In the genomic region with DNA sequence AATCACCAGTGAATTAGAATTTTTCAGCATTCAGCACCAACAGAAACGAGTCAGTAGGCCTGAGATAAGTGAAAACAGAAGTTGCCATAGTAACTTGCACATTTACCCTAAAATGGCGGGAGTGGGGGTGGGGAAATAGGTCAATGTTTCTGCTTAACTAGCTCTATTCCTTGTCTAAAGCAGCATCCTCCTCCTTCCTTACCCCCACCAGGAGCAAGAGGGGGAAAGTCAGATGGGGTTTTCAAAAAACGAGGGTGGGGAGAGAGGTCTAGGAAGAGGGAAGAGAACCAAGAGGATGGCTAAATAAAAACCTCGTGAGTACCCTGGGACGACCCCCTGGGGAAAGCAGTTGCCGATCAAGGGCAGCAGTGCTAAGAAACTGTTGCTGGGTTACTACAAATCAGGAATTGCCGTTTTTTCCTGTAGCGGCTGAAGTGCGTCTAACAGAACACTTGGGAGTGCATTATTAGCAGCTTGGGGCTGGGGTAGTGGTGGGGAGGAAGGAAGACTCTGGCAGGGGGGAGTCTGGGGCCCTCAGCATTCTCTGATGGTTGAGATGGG, we compare ENCODE assay signal across 11 cellular contexts. TPM values are rescaled to one million over a fixed set of nuclear protein-coding genes. Genes with fewer than 3 reads are reported as not detected.
DNase-seq lines count a peak whose midpoint lies in the region; ATAC-seq, FAIRE-seq and TF ChIP-seq lines count a peak whose summit lies in the region.
"Had no signal": no experiment of that assay in that cellular context is flagged by ENCODE, and none has a peak within 500 bp of the region (broad histone marks: within the 10 kb centered on the region; RNA-seq: fewer than 3 reads in every experiment).

No MANE protein-coding gene starts in this region.

- 29% methylated on average over 9 of the region's 9 CpGs; no CpG with 5 or more reads in 1 of the 2 experiments for WGBS in H1 (ENCODE audit: extremely low coverage in 1 of 2, insufficient coverage in 1 of 2, insufficient read length in 1 of 2, insufficient replicate concordance in 2 of 2, low coverage in 1 of 2, low lambda C conversion rate in 2 of 2, missing lambda C conversion rate in 1 of 2), 2 experiments
- WGBS in neuronal stem cell (ENCODE audit: extremely low coverage in 2 of 2, insufficient read length in 2 of 2, insufficient replicate concordance in 1 of 2), 2 donors: no CpG with 5 or more reads among the region's 9 CpGs

- peak; percentile 88 for FAIRE-seq in H1 (lab: Jason Lieb, UNC)
- FAIRE-seq: endothelial cell of umbilical vein had no signal

- peaks cover 8% of the 10 kb centered on the region for H3K79me1 ChIP-seq in H1 (ENCODE audit: low read depth, low read length)
- no peaks in the 10 kb centered on the region for H3K79me1 ChIP-seq in neuronal stem cell (ENCODE audit: low read depth, low read length)

- H2BK12ac ChIP-seq in H1 (ENCODE audit: low read depth, low read length) (no peak overlapping the region), neuronal stem cell (ENCODE audit: low read length) (no peak overlapping the region)

- no peaks in the 10 kb centered on the region for H3K4me1 ChIP-seq in HEK293 (ENCODE audit: control insufficient read depth, insufficient read depth, low read length)
- H3K4me1 ChIP-seq in H1 (replicated peaks in 1 of 4; ENCODE audit: control insufficient read depth in 3 of 4, insufficient read depth in 4 of 4, low read length in 3 of 4): peaks cover 6 to 17% (median 13%) of the 10 kb centered on the region in 4 experiments
- peaks cover 25 to 31% of the 10 kb centered on the region in 2 donors for H3K4me1 ChIP-seq in neuronal stem cell (ENCODE audit: control insufficient read depth in 2 of 2, insufficient read depth in 1 of 2, low read depth in 1 of 2, low read length in 2 of 2)
- H3K4me1 ChIP-seq: transverse colon had no signal

- TF ChIP-seq RAD21 in H1 (IDR thresholded peaks at IDR 0.05 in 1 of 2, conservative IDR thresholded peaks at IDR 0.05 in 1 of 2; ENCODE audit: low read depth in 2 of 2, low read length in 2 of 2): no peak

- TF ChIP-seq EP300 in H1 (IDR thresholded peaks at IDR 0.05; ENCODE audit: borderline replicate concordance in 1 of 2, low read depth in 2 of 2, low read length in 2 of 2): no peak

- H3K9me3 ChIP-seq in HEK293 (ENCODE audit: control insufficient read depth, insufficient read depth, low read depth, low read length) (no peaks in the 10 kb centered on the region), H1 (ENCODE audit: insufficient read depth in 2 of 2, low read depth in 1 of 2, low read length in 1 of 2) (no peaks in the 10 kb centered on the region), neuronal stem cell (replicated peaks in 1 of 2; ENCODE audit: control insufficient read depth in 2 of 2, insufficient read depth in 1 of 2, low read depth in 1 of 2, low read length in 2 of 2) (peaks cover 0 to 3% of the 10 kb centered on the region in 2 donors)
- H3K9me3 ChIP-seq: transverse colon had no signal

- H3K14ac ChIP-seq in H1 (ENCODE audit: insufficient read length) (no peak overlapping the region), neuronal stem cell (ENCODE audit: low read length) (no peak overlapping the region)

- no peak overlapping the region for H2BK20ac ChIP-seq in H1 (ENCODE audit: low read length)

- H3K4me2 ChIP-seq in H1 (ENCODE audit: insufficient read depth in 1 of 2, low read depth in 2 of 2, low read length in 2 of 2) (peak overlapping the region; percentile 61 to 64), neuronal stem cell (ENCODE audit: insufficient read depth, low read length, poor library complexity, severe bottlenecking) (peak overlapping the region; percentile 28)

- H3K56ac ChIP-seq in H1 (replicated peaks; ENCODE audit: insufficient read length, low read depth, low read length): no peak overlapping the region

- H2BK5ac ChIP-seq in H1 (ENCODE audit: low read depth, low read length) (peak overlapping the region; percentile 45; the same call in 1 of the 2 replicates), neuronal stem cell (ENCODE audit: low read length) (no peak overlapping the region)

- peaks cover 0 to 1% of the 10 kb centered on the region in 2 experiments for H4K20me1 ChIP-seq in H1 (replicated peaks in 1 of 2; ENCODE audit: control insufficient read depth in 1 of 2, insufficient read depth in 2 of 2, low read length in 2 of 2)

- H4K8ac ChIP-seq in H1 (ENCODE audit: extremely low read depth, insufficient read depth, low read length) (no peak overlapping the region; the same call in 1 of the 2 replicates), neuronal stem cell (ENCODE audit: low read depth, low read length) (no peak overlapping the region)

- H2BK120ac ChIP-seq in H1 (replicated peaks; ENCODE audit: low read depth, low read length) (no peak overlapping the region), neuronal stem cell (ENCODE audit: low read depth, low read length) (no peak overlapping the region)

- H3K27ac ChIP-seq in HEK293 (ENCODE audit: extremely low read depth, low read depth, low read length): peak overlapping the region; percentile 30; the same call in 1 of the 2 replicates
- peak overlapping the region; percentile 72 for H3K27ac ChIP-seq in H1 (ENCODE audit: low read depth, low read length)
- peak overlapping the region; percentile 76 for H3K27ac ChIP-seq in neuronal stem cell (replicated peaks; ENCODE audit: low read length)
- H3K27ac ChIP-seq: transverse colon had no signal

- ATAC-seq in GM18505 (IDR thresholded peaks at IDR 0.05; ENCODE audit: unreplicated experiment) (no peak), HG02759 (IDR thresholded peaks at IDR 0.05; ENCODE audit: unreplicated experiment) (no peak)
- ATAC-seq: activated T-cell treated with anti-CD3 and anti-CD28 coated beads, Interleukin-2, amount 50 U/mL, for 72 hours had no signal

- H3K23ac ChIP-seq in H1 (ENCODE audit: insufficient read length): no peak overlapping the region
- no peak overlapping the region for H3K23ac ChIP-seq in neuronal stem cell (ENCODE audit: low read depth, low read length, poor library complexity)

- H2AFZ ChIP-seq in H1 (ENCODE audit: low read length) (0 out of 2 replicates have a peak overlapping the region, but pooled peaks have one; percentile 30), neuronal stem cell (ENCODE audit: low read length) (peak overlapping the region; percentile 60)

- H3K23me2 ChIP-seq in H1 (ENCODE audit: low read depth, low read length): no peaks in the 10 kb centered on the region

- H2AK5ac ChIP-seq in H1 (ENCODE audit: low read depth, low read length): no peak overlapping the region
- H2AK5ac ChIP-seq in neuronal stem cell (ENCODE audit: low read depth, low read length): peak overlapping the region; percentile 6

- H2BK15ac ChIP-seq in H1 (ENCODE audit: low read length) (no peak overlapping the region), neuronal stem cell (ENCODE audit: low read length) (no peak overlapping the region)

- CTCF ChIA-PET in HEK293 (lab: Yijun Ruan, JAX): interaction anchor here (0.6 to 4.2 kb wide), 3 partner anchors 9 to 22 kb away, joined by 3 to 17 read pairs (median 3); no protein-coding TSS in a partner anchor
- CTCF ChIA-PET in H1 (lab: Charles Lee; ENCODE audit: partially characterized antibody): interaction anchor here (0.8 to 3.4 kb wide), 8 partner anchors 8 to 351 kb away, joined by 3 to 17 read pairs (median 4); no protein-coding TSS in a partner anchor

- H4K91ac ChIP-seq in H1 (replicated peaks; ENCODE audit: insufficient read length, low read length): no peak overlapping the region
- H4K91ac ChIP-seq in neuronal stem cell (ENCODE audit: low read depth, low read length, poor library complexity): no peak overlapping the region

- DNase-seq in NCI-H345 treated with DMSO at 0.1 percent for 48 hours (lab: John Stamatoyannopoulos, UW; ENCODE audit: unreplicated experiment) (peak; percentile 75), H1 (ENCODE audit: low read depth in 1 of 2, low spot score in 2 of 2) (peak in 1 of 2 experiments; percentile 79), neuronal stem cell (ENCODE audit: low spot score) (peak; percentile 64), hepatic stellate cell (ENCODE audit: low spot score) (no peak), NCI-H1048 (lab: John Stamatoyannopoulos, UW) (no peak)
- DNase-seq: activated T-cell treated with anti-CD3 and anti-CD28 coated beads, Interleukin-2, amount 50 U/mL, for 72 hours; transverse colon had no signal

- H3K27me3 ChIP-seq in H1 (replicated peaks in 1 of 4; ENCODE audit: control insufficient read depth in 3 of 4, extremely low read depth in 1 of 4, insufficient read depth in 3 of 4, low read length in 3 of 4): no peaks in the 10 kb centered on the region
- H3K27me3 ChIP-seq in neuronal stem cell (ENCODE audit: control insufficient read depth in 3 of 3, insufficient read depth in 3 of 3, low read depth in 1 of 3, low read length in 3 of 3): no peaks in the 10 kb centered on the region
- H3K27me3 ChIP-seq: transverse colon had no signal

- H3K9ac ChIP-seq in H1 (replicated peaks in 1 of 4; ENCODE audit: extremely low read depth in 1 of 4, low read depth in 3 of 4, low read length in 3 of 4): peak overlapping the region in 2 of 4 experiments; percentile 43 to 48; a peak in 2 of 7 replicates
- no peak overlapping the region for H3K9ac ChIP-seq in neuronal stem cell (ENCODE audit: low read depth, low read length, poor library complexity)

- POLR2A ChIA-PET in HEK293 (lab: Yijun Ruan, JAX): no interaction called here
- POLR2A ChIA-PET in H1 (lab: Charles Lee; ENCODE audit: partially characterized antibody): interaction anchor here (0.9 to 1.3 kb wide), 2 partner anchors 8 to 76 kb away, joined by 5 to 7 read pairs; partner anchors contain the start of gene METTL16

- TF ChIP-seq POLR2A in H1 (IDR thresholded peaks at IDR 0.05; ENCODE audit: control extremely low read depth in 1 of 2, low read depth in 2 of 2, low read length in 2 of 2) (no peak), GM18505 (IDR thresholded peaks at IDR 0.05; ENCODE audit: borderline replicate concordance, extremely low read depth, insufficient read depth, insufficient read length) (no peak)

- peaks cover 44 to 69% of the 10 kb centered on the region in 2 experiments for H3K36me3 ChIP-seq in HEK293 (ENCODE audit: control insufficient read depth in 2 of 2, insufficient read depth in 1 of 2, low read length in 2 of 2)
- peaks cover 10 to 39% (median 20%) of the 10 kb centered on the region in 4 experiments; a peak in 7 of 8 replicates for H3K36me3 ChIP-seq in H1 (ENCODE audit: control insufficient read depth in 2 of 4, insufficient read depth in 4 of 4, low read length in 3 of 4)
- peaks cover 12 to 65% of the 10 kb centered on the region in 2 donors for H3K36me3 ChIP-seq in neuronal stem cell (replicated peaks in 1 of 2; ENCODE audit: control insufficient read depth in 2 of 2, insufficient read depth in 2 of 2, low read length in 2 of 2)

- H3K79me2 ChIP-seq in H1 (ENCODE audit: control insufficient read depth in 1 of 2, insufficient read depth in 2 of 2, low read length in 2 of 2): peaks cover 0 to 14% of the 10 kb centered on the region in 2 experiments; a peak in 2 of 4 replicates

- TF ChIP-seq CTCF in HEK293 (tag by site-specific recombination; IDR thresholded peaks at IDR 0.05) (no peak), H1 (IDR thresholded peaks at IDR 0.05; ENCODE audit: control extremely low read depth in 1 of 3, insufficient read depth in 1 of 3, low read depth in 1 of 3, low read length in 3 of 3) (no peak)

- H3K4ac ChIP-seq in H1 (replicated peaks; ENCODE audit: insufficient read length, low read depth, low read length): no peak overlapping the region
- H3K4ac ChIP-seq in neuronal stem cell (ENCODE audit: low read length): no peak overlapping the region

- H4K5ac ChIP-seq in H1 (ENCODE audit: insufficient read length, low read depth, low read length): peak overlapping the region; percentile 24

- H3K18ac ChIP-seq in H1 (ENCODE audit: extremely low read depth, low read length) (no peak overlapping the region), neuronal stem cell (ENCODE audit: low read length) (peak overlapping the region; percentile 25)

- H3K4me3 ChIP-seq in HEK293 (ENCODE audit: low read depth, low read length): no peak overlapping the region
- peak overlapping the region in 3 of 4 experiments; percentile 18 to 39 (median 34); a peak in 5 of 8 replicates for H3K4me3 ChIP-seq in H1 (ENCODE audit: extremely low read depth in 1 of 4, insufficient read depth in 2 of 4, low read depth in 3 of 4, low read length in 4 of 4)
- H3K4me3 ChIP-seq in neuronal stem cell (ENCODE audit: low read length in 2 of 2): peak overlapping the region in 1 of 2 donors; percentile 24
- H3K4me3 ChIP-seq: transverse colon had no signal

RNA-seq across cellular contexts. Expression of gene MNT, which starts 34.4 kb away (rescaled TPM):
- total RNA-seq in H1 (2021; fragmentation: NEBNext Ultra II Directional; extraction: Animal tissue kit (Norgen Biotek cat#: 25700)): 16.3 and 17.3 TPM in 2 replicates
- polyA plus RNA-seq in H1 (2011; rRNA removed): 5.0 and 9.0 TPM in 2 replicates
- 6.1 TPM for polyA plus RNA-seq in H1 (2011; cell fraction: cytosol; rRNA removed)
- polyA plus RNA-seq in H1 (2011; cell fraction: nucleus; rRNA removed): 12.8 TPM
- 10.9 to 15.7 TPM (median 13.9 TPM) in 4 replicates for polyA plus RNA-seq in H1 (2012, experiment 1 of 2)
- 7.1 TPM for polyA plus RNA-seq in H1 (2012, experiment 2 of 2)
- polyA plus RNA-seq in H1 (2013, experiment 1 of 2): 12.5 TPM
- 10.8 TPM for polyA plus RNA-seq in H1 (2013, experiment 2 of 2)
- polyA minus RNA-seq in H1 (2011; rRNA and poly(A)+ RNA removed): 3.2 and 4.2 TPM in 2 replicates
- 8.7 TPM for polyA minus RNA-seq in H1 (2011; cell fraction: cytosol; rRNA and poly(A)+ RNA removed)
- polyA minus RNA-seq in H1 (2011; cell fraction: nucleus; rRNA and poly(A)+ RNA removed): 6.2 TPM
- polyA plus RNA-seq in neuronal stem cell (2013, experiment 1 of 2): 14.3 TPM
- 15.1 TPM for polyA plus RNA-seq in neuronal stem cell (2013, experiment 2 of 2)

Comparison
In these comparisons a context has a peak if more than half of its experiments do, and no peak if none do; other contexts are left out.
1. DNase-seq: peak in NCI-H345 treated with DMSO at 0.1 percent for 48 hours (single experiment) and neuronal stem cell (single experiment); none in hepatic stellate cell (single experiment) and NCI-H1048 (single experiment).
2. Of the 6 proteins assayed by ChIP-seq in both HEK293 and H1: peak only in HEK293: none; only in H1: YY1; in both: none; in neither: 5.
3. Peak in every context shown above with its lines, with median percentiles within 50 percentile points of each other: H3K27ac ChIP-seq.